8 cellular contexts compared by ENCODE assay signal in the genomic region with DNA sequence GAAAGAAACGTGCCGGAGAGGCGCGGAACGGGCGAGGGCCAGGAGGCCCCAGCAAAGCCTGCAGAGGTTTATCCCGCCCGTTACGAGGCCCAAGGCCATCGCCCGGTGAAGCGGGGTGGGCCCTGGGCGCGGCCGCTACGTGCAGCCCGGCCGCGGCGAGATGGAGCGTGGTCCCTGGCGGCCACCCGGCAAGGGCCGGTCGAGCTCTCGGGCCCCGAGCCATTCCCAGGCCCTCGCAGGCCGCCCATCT. TPM values are rescaled to one million over a fixed set of nuclear protein-coding genes. Genes with fewer than 3 reads are reported as not detected.
A peak's percentile ranks its signal among the peaks of the same experiment; 100 is the strongest.
DNase-seq lines count a peak whose midpoint lies in the region; ATAC-seq and TF ChIP-seq lines count a peak whose summit lies in the region.

No MANE protein-coding gene starts in this region.

- WGBS in smooth muscle cell (ENCODE audit: low lambda C conversion rate), result 0% methylated on average over 29 of the region's 29 CpGs

- TF ChIP-seq CTCF in HFF-Myc (IDR thresholded peaks at IDR 0.05; ENCODE audit: low read depth, low read length, missing control alignments) (no peak), smooth muscle cell (IDR thresholded peaks at IDR 0.05; ENCODE audit: borderline replicate concordance, insufficient read depth, poor library complexity, severe bottlenecking) (no peak)

- no peaks in the 10 kb centered on the region for H3K9me3 Mint-ChIP-seq in activated CD8-positive, alpha-beta T cell treated with anti-CD3 and anti-CD28 coated beads, Interleukin-2, amount 10 ng/mL, durations not matched to agents 7 days and 5 days (ENCODE audit: insufficient read depth)

- peaks cover 41% of the 10 kb centered on the region for H3K4me1 Mint-ChIP-seq in activated CD8-positive, alpha-beta T cell treated with anti-CD3 and anti-CD28 coated beads, Interleukin-2, amount 10 ng/mL, durations not matched to agents 7 days and 5 days (ENCODE audit: low read depth)

- H3K27ac ChIP-seq in smooth muscle cell (ENCODE audit: low read depth), result peak overlapping the region; percentile 95

- H3K79me2 ChIP-seq in smooth muscle cell (ENCODE audit: low read depth), result peaks cover 29% of the 10 kb centered on the region

- H3K4me1 ChIP-seq in smooth muscle cell (ENCODE audit: low read depth), result peaks cover 44% of the 10 kb centered on the region

- POLR2A ChIA-PET in activated CD8-positive, alpha-beta T cell treated with anti-CD3 and anti-CD28 coated beads, Interleukin-2, amount 10 ng/mL, durations not matched to agents 7 days and 5 days (lab: Charles Lee), result interaction anchor here (0.7 to 6.2 kb wide), 6 partner anchors 10 to 243 kb away, joined by 3 to 58 read pairs (median 4); no protein-coding TSS in a partner anchor

- no peaks in the 10 kb centered on the region for H3K27me3 ChIP-seq in smooth muscle cell (ENCODE audit: low read depth)

- no peak for ATAC-seq in activated CD8-positive, alpha-beta T cell treated with anti-CD3 and anti-CD28 coated beads, Interleukin-2, amount 10 ng/mL, durations not matched to agents 7 days and 5 days
- ATAC-seq in HG03571 (IDR thresholded peaks at IDR 0.05; ENCODE audit: unreplicated experiment) (no peak), GM18498 (IDR thresholded peaks at IDR 0.05; ENCODE audit: unreplicated experiment) (no peak), GM21825 (IDR thresholded peaks at IDR 0.05; ENCODE audit: unreplicated experiment) (no peak)

- CTCF ChIA-PET in activated CD8-positive, alpha-beta T cell treated with anti-CD3 and anti-CD28 coated beads, Interleukin-2, amount 10 ng/mL, durations not matched to agents 7 days and 5 days (lab: Charles Lee), result no interaction called here

- H3K4me3 Mint-ChIP-seq in activated CD8-positive, alpha-beta T cell treated with anti-CD3 and anti-CD28 coated beads, Interleukin-2, amount 10 ng/mL, durations not matched to agents 7 days and 5 days, result peak overlapping the region; percentile 88

- no peak overlapping the region for H2AFZ ChIP-seq in smooth muscle cell (ENCODE audit: low read depth)

- H3K27ac Mint-ChIP-seq in activated CD8-positive, alpha-beta T cell treated with anti-CD3 and anti-CD28 coated beads, Interleukin-2, amount 10 ng/mL, durations not matched to agents 7 days and 5 days, result peak overlapping the region; percentile 91

- H3K27me3 Mint-ChIP-seq in activated CD8-positive, alpha-beta T cell treated with anti-CD3 and anti-CD28 coated beads, Interleukin-2, amount 10 ng/mL, durations not matched to agents 7 days and 5 days (ENCODE audit: low read depth), result no peaks in the 10 kb centered on the region

- H3K4me3 ChIP-seq in HFF-Myc (replicated peaks; ENCODE audit: low read depth, low read length) (peak overlapping the region; percentile 84), iPS-11a (ENCODE audit: low read depth, low read length) (peak overlapping the region; percentile 98), smooth muscle cell (peak overlapping the region; percentile 86)

- H3K36me3 ChIP-seq in smooth muscle cell (ENCODE audit: low read depth), result no peaks in the 10 kb centered on the region

- H3K4me2 ChIP-seq in smooth muscle cell, result peak overlapping the region; percentile 91

- DNase-seq in HFF-Myc (ENCODE audit: extremely low read depth, low read depth) (no peak), smooth muscle cell (lab: John Stamatoyannopoulos, UW; ENCODE audit: unreplicated experiment) (no peak), NCI-H526 (lab: John Stamatoyannopoulos, UW) (no peak)
- no peak for DNase-seq in activated CD8-positive, alpha-beta T cell treated with anti-CD3 and anti-CD28 coated beads, Interleukin-2, amount 10 ng/mL, durations not matched to agents 7 days and 5 days

- H3K36me3 Mint-ChIP-seq in activated CD8-positive, alpha-beta T cell treated with anti-CD3 and anti-CD28 coated beads, Interleukin-2, amount 10 ng/mL, durations not matched to agents 7 days and 5 days (ENCODE audit: low read depth), result peaks cover 32% of the 10 kb centered on the region

- peaks cover 35% of the 10 kb centered on the region for H3F3A ChIP-seq in smooth muscle cell (ENCODE audit: low read depth)

- H3K9ac ChIP-seq in smooth muscle cell (ENCODE audit: low read depth), result peak overlapping the region; percentile 93

- H4K20me1 ChIP-seq in smooth muscle cell (ENCODE audit: low read depth), result peaks cover 41% of the 10 kb centered on the region

- H3K9me3 ChIP-seq in smooth muscle cell (replicated peaks; ENCODE audit: low read depth), result no peaks in the 10 kb centered on the region

RNA-seq across cellular contexts. Expression of a gene that starts 1.1 kb away (rescaled TPM):
- total RNA-seq in activated CD8-positive, alpha-beta T cell treated with anti-CD3 and anti-CD28 coated beads, Interleukin-2, amount 10 ng/mL, durations not matched to agents 7 days and 5 days, result 1,000 to 10,000 TPM; 1,272 to 1,311 TPM
- 1,078 and 1,125 TPM in 2 replicates for total RNA-seq in smooth muscle cell
- 1,598 and 1,642 TPM in 2 replicates for polyA plus RNA-seq in smooth muscle cell

RNA-seq across cellular contexts. Expression of a gene that starts 32.3 kb away (rescaled TPM):
- total RNA-seq in activated CD8-positive, alpha-beta T cell treated with anti-CD3 and anti-CD28 coated beads, Interleukin-2, amount 10 ng/mL, durations not matched to agents 7 days and 5 days, result under 1 TPM in 1 of 2 experiments, not detected in 1; 0.10 TPM
- 2.1 and 2.9 TPM in 2 replicates for total RNA-seq in smooth muscle cell
- polyA plus RNA-seq in smooth muscle cell, result 0.54 and 2.9 TPM in 2 replicates

RNA-seq across cellular contexts. Expression of a gene that starts 42.5 kb away (rescaled TPM):
- total RNA-seq in activated CD8-positive, alpha-beta T cell treated with anti-CD3 and anti-CD28 coated beads, Interleukin-2, amount 10 ng/mL, durations not matched to agents 7 days and 5 days, result 10 to 100 TPM; 54.0 to 57.0 TPM
- 24.6 and 29.2 TPM in 2 replicates for total RNA-seq in smooth muscle cell
- 40.3 and 59.2 TPM in 2 replicates for polyA plus RNA-seq in smooth muscle cell
